ENCODE assay signal across 1 cellular context in genomic region chr10:24944512-24945255, GRCh38.
TF ChIP-seq lines count a peak whose summit lies in the region.

No MANE protein-coding gene starts in this region.

TF ChIP-seq in K562, 482 proteins besides CTCF, POLR2A, EP300 and RAD21 (continued from another document):
- no peak for TF ChIP-seq ZNF407 (IDR thresholded peaks at IDR 0.05; ENCODE audit: low read depth)
- no peak for TF ChIP-seq POU5F1 (IDR thresholded peaks at IDR 0.05; ENCODE audit: borderline replicate concordance, low read depth, low read length, partially characterized antibody)
- TF ChIP-seq MEIS2 (IDR thresholded peaks at IDR 0.05; ENCODE audit: partially characterized antibody), result peak; percentile 74
- peak in 1 of 2 experiments; percentile 82; a peak in 2 of 4 replicates for TF ChIP-seq HDAC1 (IDR thresholded peaks at IDR 0.05)
- 0 out of 2 replicates have a peak, but pooled peaks have one; percentile 31 for TF ChIP-seq LCOR (CRISPR knock-in tag; IDR thresholded peaks at IDR 0.05)
- TF ChIP-seq ZNF609 (CRISPR knock-in tag; IDR thresholded peaks at IDR 0.05; ENCODE audit: borderline replicate concordance), result no peak
- peak; percentile 86 for TF ChIP-seq ARID1B (IDR thresholded peaks at IDR 0.05)
- peak; percentile 87 for TF ChIP-seq DPF2 (IDR thresholded peaks at IDR 0.05)
- TF ChIP-seq PKNOX1 (IDR thresholded peaks at IDR 0.05), result peak; percentile 94
- no peak for TF ChIP-seq IRF1 (CRISPR knock-in tag; IDR thresholded peaks at IDR 0.05; ENCODE audit: borderline replicate concordance)
- TF ChIP-seq KLF16 (IDR thresholded peaks at IDR 0.05), result no peak
- TF ChIP-seq TRIM24 (IDR thresholded peaks at IDR 0.05), result peak; percentile 79 to 83
- TF ChIP-seq ATF3 (IDR thresholded peaks at IDR 0.05), result peak; percentile 84
- TF ChIP-seq ATF3 (CRISPR knock-in tag; conservative IDR thresholded peaks at IDR 0.05), result no peak
- peak; percentile 15 for TF ChIP-seq ASH1L (IDR thresholded peaks at IDR 0.05; ENCODE audit: borderline replicate concordance, low read depth, partially characterized antibody)
- TF ChIP-seq YY1 (IDR thresholded peaks at IDR 0.05; ENCODE audit: borderline replicate concordance in 1 of 3, control insufficient read depth in 1 of 3, extremely low read depth in 1 of 3, insufficient read depth in 3 of 3, insufficient read length in 1 of 3, insufficient replicate concordance in 2 of 3, low read depth in 1 of 3, low read length in 2 of 3), result peak in 1 of 3 experiments; percentile 27
- TF ChIP-seq ZNF592 (IDR thresholded peaks at IDR 0.05), result peak; percentile 76
- TF ChIP-seq ZFP36 (IDR thresholded peaks at IDR 0.05; ENCODE audit: low read depth, low read length, partially characterized antibody), result peak; percentile 4
- TF ChIP-seq DIDO1 (tag; IDR thresholded peaks at IDR 0.05; ENCODE audit: low read depth), result no peak
- TF ChIP-seq ZNF77 (CRISPR knock-in tag; IDR thresholded peaks at IDR 0.05), result no peak
- no peak for TF ChIP-seq ZNF518B (CRISPR knock-in tag; IDR thresholded peaks at IDR 0.05)
- TF ChIP-seq NFE2 (IDR thresholded peaks at IDR 0.05; ENCODE audit: low read depth), result peak; percentile 13; the same call in 1 of the 2 replicates
